ENCODE assay signal across 12 cellular contexts in genomic region chrX:9320940-9321339, GRCh38.
"Had no signal": no experiment of that assay in that cellular context is flagged by ENCODE, and none has a peak within 500 bp of the region (broad histone marks: within the 10 kb centered on the region; RNA-seq: fewer than 3 reads in every experiment).

No MANE protein-coding gene starts in this region.

- H3K27me3 ChIP-seq: cardiac muscle cell, esophagus muscularis mucosa, foreskin keratinocyte, testis had no signal

- H3K4me3 ChIP-seq: cardiac muscle cell, esophagus muscularis mucosa, skin epidermis, testis had no signal

- DNase-seq: activated CD8-positive, alpha-beta memory T cell treated with anti-CD3 and anti-CD28 coated beads, Interleukin-2, amount 10 ng/mL, durations not matched to agents 7 days and 5 days; activated effector memory CD4-positive, alpha-beta T cell treated with anti-CD3 and anti-CD28 coated beads, Interleukin-2, amount 50 U/mL, for 16 hours; activated T-cell treated with anti-CD3 and anti-CD28 coated beads, Interleukin-2, amount 50 U/mL, for 4 hours; amygdala; foreskin keratinocyte; stimulated activated CD4-positive, alpha-beta T cell treated with anti-CD3 and anti-CD28 coated beads, Interleukin-4, amount 100 ng/mL, for 4 hours; stimulated activated naive CD8-positive, alpha-beta T cell treated with anti-CD3 and anti-CD28 coated beads, Interleukin-15, amount 100 ng/mL, for 72 hours; T-helper 17 cell; testis had no signal

- ATAC-seq: activated CD8-positive, alpha-beta memory T cell treated with anti-CD3 and anti-CD28 coated beads, Interleukin-2, amount 10 ng/mL, durations not matched to agents 7 days and 5 days; activated T-cell treated with anti-CD3 and anti-CD28 coated beads, Interleukin-2, amount 50 U/mL, for 4 hours; foreskin keratinocyte; stimulated activated naive CD8-positive, alpha-beta T cell treated with anti-CD3 and anti-CD28 coated beads, Interleukin-15, amount 100 ng/mL, for 72 hours; T-helper 17 cell had no signal

- H3K4me1 ChIP-seq: foreskin keratinocyte, testis had no signal

- H3K27ac ChIP-seq: cardiac muscle cell, esophagus muscularis mucosa, foreskin keratinocyte, skin epidermis, testis had no signal

- H3K36me3 ChIP-seq: cardiac muscle cell, esophagus muscularis mucosa had no signal

- H3K9me3 ChIP-seq: esophagus muscularis mucosa, testis had no signal
